Comparison of ENCODE assay signal across 1 cellular context in the genomic region with DNA sequence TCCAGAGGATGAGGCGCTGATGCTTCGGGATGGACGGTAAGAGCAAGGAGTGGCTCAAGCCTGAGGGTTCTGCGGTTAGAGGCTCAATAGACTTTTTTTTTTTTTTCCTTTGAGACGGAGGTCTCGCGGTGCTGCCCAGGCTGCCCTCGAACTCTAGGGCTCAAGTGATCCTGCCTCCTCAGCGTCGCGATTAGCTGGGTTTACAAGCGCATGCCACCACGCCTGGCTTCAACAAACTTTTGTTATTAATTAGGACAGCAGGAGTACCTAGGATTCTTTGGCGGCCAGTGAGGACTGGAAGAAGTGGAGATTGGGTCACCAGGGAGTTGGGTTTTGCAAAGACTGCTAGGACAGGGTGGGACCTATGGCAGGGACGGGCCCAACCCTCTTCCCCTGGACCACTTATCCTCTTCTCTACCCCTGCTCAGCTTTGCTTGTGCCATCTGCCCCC.
TF ChIP-seq lines count a peak whose summit lies in the region.

No MANE protein-coding gene starts in this region.

TF ChIP-seq in K562, 482 proteins besides CTCF, POLR2A, EP300 and RAD21:
- TF ChIP-seq SIN3A (IDR thresholded peaks at IDR 0.05; ENCODE audit: borderline replicate concordance in 2 of 2, control insufficient read depth in 1 of 2, low read depth in 2 of 2, low read length in 2 of 2) (peak in 1 of 2 experiments; percentile 1; a peak in 1 of 4 replicates), ZNF263 (CRISPR knock-in tag; IDR thresholded peaks at IDR 0.05; ENCODE audit: borderline replicate concordance) (peak; percentile 21; the same call in 1 of the 2 replicates), ZNF354B (CRISPR knock-in tag; IDR thresholded peaks at IDR 0.05) (no peak), ZNF384 (IDR thresholded peaks at IDR 0.05; ENCODE audit: low read depth, low read length) (peak; percentile 83), SMARCA5 (IDR thresholded peaks at IDR 0.05) (no peak), KAT2B (IDR thresholded peaks at IDR 0.05; ENCODE audit: low read depth, low read length) (no peak), CHD2 (IDR thresholded peaks at IDR 0.05; ENCODE audit: low read depth, low read length) (peak; percentile 50; the same call in 1 of the 2 replicates), TEAD4 (IDR thresholded peaks at IDR 0.05; ENCODE audit: low read length) (no peak), TEAD4 (CRISPR knock-in tag; IDR thresholded peaks at IDR 0.05; ENCODE audit: borderline replicate concordance) (peak; percentile 25; the same call in 1 of the 2 replicates)
